ENCODE assay signal across 8 cellular contexts in genomic region chr7:106346678-106347217, GRCh38.
A peak's percentile ranks its signal among the peaks of the same experiment; 100 is the strongest.
DNase-seq lines count a peak whose midpoint lies in the region; ATAC-seq and TF ChIP-seq lines count a peak whose summit lies in the region.

No MANE protein-coding gene starts in this region.

- DNase-seq in AG20443 (ENCODE audit: low spot score) (peak; percentile 61), spleen (no peak), glutamatergic neuron (no peak), ascending aorta (ENCODE audit: low spot score in 2 of 2) (no peak)

- no peak overlapping the region for H3K4me3 Mint-ChIP-seq in glutamatergic neuron (ENCODE audit: unreplicated experiment)

- no peaks in the 10 kb centered on the region for H3K27me3 Mint-ChIP-seq in glutamatergic neuron (ENCODE audit: unreplicated experiment)

- H3K9ac ChIP-seq in duodenal mucosa (ENCODE audit: low read depth in 1 of 2, low read length in 2 of 2): no peak overlapping the region

- H3K36me3 ChIP-seq in duodenal mucosa (ENCODE audit: control insufficient read depth in 1 of 2, insufficient read depth in 2 of 2, low read length in 2 of 2) (no peaks in the 10 kb centered on the region), spleen (no peaks in the 10 kb centered on the region), ascending aorta (no peaks in the 10 kb centered on the region)

- peaks cover 0 to 8% of the 10 kb centered on the region in 2 donors for H3K4me1 ChIP-seq in duodenal mucosa (ENCODE audit: control insufficient read depth in 1 of 2, insufficient read depth in 2 of 2, low read length in 2 of 2)
- peaks cover 0 to 27% (median 12%) of the 10 kb centered on the region in 6 donors for H3K4me1 ChIP-seq in spleen
- no peaks in the 10 kb centered on the region for H3K4me1 ChIP-seq in ascending aorta

- H3K4me3 ChIP-seq in duodenal mucosa (ENCODE audit: low read depth in 1 of 2, low read length in 2 of 2): no peak overlapping the region
- peak overlapping the region in 1 of 8 donors; percentile 55 for H3K4me3 ChIP-seq in spleen
- no peak overlapping the region for H3K4me3 ChIP-seq in ascending aorta

- H3K27ac Mint-ChIP-seq in glutamatergic neuron (ENCODE audit: unreplicated experiment): no peak overlapping the region

- peaks cover 16% of the 10 kb centered on the region for H3K9me3 Mint-ChIP-seq in glutamatergic neuron (ENCODE audit: unreplicated experiment)

- peak overlapping the region; percentile 34 for H3K27ac ChIP-seq in duodenal mucosa (ENCODE audit: low read depth, low read length)
- H3K27ac ChIP-seq in spleen: peak overlapping the region in 7 of 8 donors; percentile 62 to 92 (median 76)
- H3K27ac ChIP-seq in ascending aorta: no peak overlapping the region

- no peak for TF ChIP-seq POLR2A in spleen (IDR thresholded peaks at IDR 0.05)

- intact Hi-C loops in spleen (cut with DNase I; ENCODE audit: low total_unique reads): no loop called here
- intact Hi-C loops in ascending aorta (cut with DNase I): no loop called here

- H3K27me3 ChIP-seq in duodenal mucosa (ENCODE audit: control insufficient read depth in 1 of 2, insufficient read depth in 2 of 2, low read length in 2 of 2): no peaks in the 10 kb centered on the region
- H3K27me3 ChIP-seq in spleen (replicated peaks in 1 of 7): peaks cover 0 to 3% (median 0%) of the 10 kb centered on the region in 7 donors
- no peaks in the 10 kb centered on the region for H3K27me3 ChIP-seq in ascending aorta

- WGBS in spleen, 5 donors: 21 to 44% (median 34%) methylated on average over 2 of the region's 2 CpGs

- H3K4me1 Mint-ChIP-seq in glutamatergic neuron (ENCODE audit: low read depth, unreplicated experiment): no peaks in the 10 kb centered on the region

- H3K9me3 ChIP-seq in duodenal mucosa (ENCODE audit: control insufficient read depth in 1 of 2, low read length in 2 of 2) (peaks cover 15 to 26% of the 10 kb centered on the region in 2 donors), spleen (peaks cover 3 to 45% (median 32%) of the 10 kb centered on the region in 8 donors), ascending aorta (peaks cover 0 to 4% of the 10 kb centered on the region in 2 donors)

- ATAC-seq in GM19043 (IDR thresholded peaks at IDR 0.05; ENCODE audit: low read depth, unreplicated experiment): peak; percentile 88
- ATAC-seq in HG03139 (IDR thresholded peaks at IDR 0.05; ENCODE audit: unreplicated experiment): peak; percentile 62
- peak; percentile 81 for ATAC-seq in SK-N-SH treated with all-trans-retinoic acid at 6 μM for 48 hours

- TF ChIP-seq CTCF in spleen (IDR thresholded peaks at IDR 0.05 in 8 of 11, conservative IDR thresholded peaks at IDR 0.05 in 3 of 11) (no peak), glutamatergic neuron (IDR thresholded peaks at IDR 0.05; ENCODE audit: partially characterized antibody, unreplicated experiment) (no peak), ascending aorta (IDR thresholded peaks at IDR 0.05) (no peak)

- H3K36me3 Mint-ChIP-seq in glutamatergic neuron (ENCODE audit: unreplicated experiment): peaks cover 33% of the 10 kb centered on the region

TF ChIP-seq in SK-N-SH treated with all-trans-retinoic acid at 6 μM for 48 hours, 23 proteins besides CTCF, POLR2A, EP300 and RAD21:
- 0 out of 2 replicates have a peak, but pooled peaks have one; percentile 29 for TF ChIP-seq RARB (CRISPR knock-in tag; IDR thresholded peaks at IDR 0.05)
- peak; percentile 75 for TF ChIP-seq PATZ1 (CRISPR knock-in tag; IDR thresholded peaks at IDR 0.05; ENCODE audit: borderline replicate concordance)
- peak; percentile 95 for TF ChIP-seq ZC3H10 (CRISPR knock-in tag; IDR thresholded peaks at IDR 0.05)
- TF ChIP-seq, protein P1, sequence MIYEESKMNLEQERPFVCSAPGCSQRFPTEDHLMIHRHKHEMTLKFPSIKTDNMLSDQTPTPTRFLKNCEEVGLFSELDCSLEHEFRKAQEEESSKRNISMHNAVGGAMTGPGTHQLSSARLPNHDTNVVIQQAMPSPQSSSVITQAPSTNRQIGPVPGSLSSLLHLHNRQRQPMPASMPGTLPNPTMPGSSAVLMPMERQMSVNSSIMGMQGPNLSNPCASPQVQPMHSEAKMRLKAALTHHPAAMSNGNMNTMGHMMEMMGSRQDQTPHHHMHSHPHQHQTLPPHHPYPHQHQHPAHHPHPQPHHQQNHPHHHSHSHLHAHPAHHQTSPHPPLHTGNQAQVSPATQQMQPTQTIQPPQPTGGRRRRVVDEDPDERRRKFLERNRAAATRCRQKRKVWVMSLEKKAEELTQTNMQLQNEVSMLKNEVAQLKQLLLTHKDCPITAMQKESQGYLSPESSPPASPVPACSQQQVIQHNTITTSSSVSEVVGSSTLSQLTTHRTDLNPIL (CRISPR knock-in tag; IDR thresholded peaks at IDR 0.05; ENCODE audit: low read depth): no peak
- peak; percentile 95 for TF ChIP-seq TOX (CRISPR knock-in tag; IDR thresholded peaks at IDR 0.05; ENCODE audit: borderline replicate concordance)

Comparison
In these comparisons a context has a peak if more than half of its experiments do, and no peak if none do; other contexts are left out.
1. H3K27ac ChIP-seq: peak in duodenal mucosa (single experiment) and spleen (7 of 8); none in ascending aorta (0 of 2).
2. Peak in every context shown above with its lines, with median percentiles within 50 percentile points of each other: ATAC-seq.